Comparison of ENCODE assay signal across 11 cellular contexts in genomic region chr16:60059141-60059540, GRCh38.
"Had no signal": no experiment of that assay in that cellular context is flagged by ENCODE, and none has a peak within 500 bp of the region (broad histone marks: within the 10 kb centered on the region; RNA-seq: fewer than 3 reads in every experiment).

No MANE protein-coding gene starts in this region.

- H3K36me3 ChIP-seq: HAP-1 had no signal

- H3K27ac ChIP-seq: GM23248 had no signal

- FAIRE-seq: H1, H54 had no signal

- H3K4me2 ChIP-seq: GM23338 had no signal

- ATAC-seq: GM23338, HCT116 had no signal

- H3K9me3 ChIP-seq: HAP-1 had no signal

- H2AFZ ChIP-seq: GM23248, GM23338 had no signal

- H3K4me3 ChIP-seq: GM23248, GM23338, HAP-1 had no signal

- H3K4me1 ChIP-seq: HAP-1 had no signal

- DNase-seq: GM23248, GOT3, H7, H9, HCEC 1CT, HFFc6 had no signal

- H3K9ac ChIP-seq: GM23248 had no signal
